Comparison of ENCODE assay signal across 1 cellular context in genomic region chr2:9102861-9103662, GRCh38.
TF ChIP-seq lines count a peak whose summit lies in the region.

No MANE protein-coding gene starts in this region.

TF ChIP-seq in WTC11, 78 proteins besides CTCF, POLR2A, EP300 and RAD21 (continued from another document):
- no peak for TF ChIP-seq ARID4B (CRISPR knock-in tag; IDR thresholded peaks at IDR 0.05; ENCODE audit: borderline replicate concordance)
- TF ChIP-seq EMX1 (CRISPR knock-in tag; IDR thresholded peaks at IDR 0.05) = no peak
- no peak for TF ChIP-seq NR2C2 (CRISPR knock-in tag; IDR thresholded peaks at IDR 0.05)
- TF ChIP-seq E2F4 (CRISPR knock-in tag; IDR thresholded peaks at IDR 0.05; ENCODE audit: borderline replicate concordance, low read depth) = no peak
- TF ChIP-seq ZNF671 (CRISPR knock-in tag; IDR thresholded peaks at IDR 0.05) = no peak
- TF ChIP-seq TEAD4 (CRISPR knock-in tag; IDR thresholded peaks at IDR 0.05) = no peak
- TF ChIP-seq, protein P1, sequence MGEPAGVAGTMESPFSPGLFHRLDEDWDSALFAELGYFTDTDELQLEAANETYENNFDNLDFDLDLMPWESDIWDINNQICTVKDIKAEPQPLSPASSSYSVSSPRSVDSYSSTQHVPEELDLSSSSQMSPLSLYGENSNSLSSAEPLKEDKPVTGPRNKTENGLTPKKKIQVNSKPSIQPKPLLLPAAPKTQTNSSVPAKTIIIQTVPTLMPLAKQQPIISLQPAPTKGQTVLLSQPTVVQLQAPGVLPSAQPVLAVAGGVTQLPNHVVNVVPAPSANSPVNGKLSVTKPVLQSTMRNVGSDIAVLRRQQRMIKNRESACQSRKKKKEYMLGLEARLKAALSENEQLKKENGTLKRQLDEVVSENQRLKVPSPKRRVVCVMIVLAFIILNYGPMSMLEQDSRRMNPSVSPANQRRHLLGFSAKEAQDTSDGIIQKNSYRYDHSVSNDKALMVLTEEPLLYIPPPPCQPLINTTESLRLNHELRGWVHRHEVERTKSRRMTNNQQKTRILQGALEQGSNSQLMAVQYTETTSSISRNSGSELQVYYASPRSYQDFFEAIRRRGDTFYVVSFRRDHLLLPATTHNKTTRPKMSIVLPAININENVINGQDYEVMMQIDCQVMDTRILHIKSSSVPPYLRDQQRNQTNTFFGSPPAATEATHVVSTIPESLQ (CRISPR knock-in tag; IDR thresholded peaks at IDR 0.05) = no peak
